17 cellular contexts compared by ENCODE assay signal in genomic region chr13:43433691-43434121, GRCh38.
DNase-seq lines count a peak whose midpoint lies in the region; ATAC-seq and TF ChIP-seq lines count a peak whose summit lies in the region.
"Had no signal": no experiment of that assay in that cellular context is flagged by ENCODE, and none has a peak within 500 bp of the region (broad histone marks: within the 10 kb centered on the region; RNA-seq: fewer than 3 reads in every experiment).

No MANE protein-coding gene starts in this region.

- DNase-seq in Right ventricle myocardium inferior (ENCODE audit: missing footprints) = no peak
- DNase-seq in cardiac septum (ENCODE audit: low spot score) = no peak
- DNase-seq in chondrocyte (ENCODE audit: low spot score) = no peak
- DNase-seq in iris pigment epithelial cell (ENCODE audit: low read depth) = peak; percentile 7
- no peak for DNase-seq in DMS153 (lab: John Stamatoyannopoulos, UW)
- DNase-seq in DMS53 treated with DMSO at 0.1 percent for 48 hours (lab: John Stamatoyannopoulos, UW; ENCODE audit: unreplicated experiment) = no peak
- no peak for DNase-seq in mesenchymal stem cell
- DNase-seq in kidney glomerular epithelial cell (lab: John Stamatoyannopoulos, UW) = no peak
- DNase-seq: C1 segment of cervical spinal cord, DMS53, GOT3, KBM-7, NCI-H1092 treated with DMSO at 0.1 percent for 48 hours, NCI-H82, Peyer's patch, SIG-M5 had no signal

- H3K14ac ChIP-seq in mesenchymal stem cell (ENCODE audit: low read length in 2 of 2) = no peak overlapping the region

- no peak overlapping the region for H4K8ac ChIP-seq in mesenchymal stem cell (ENCODE audit: low read length)

- H3K9me3 Mint-ChIP-seq in chondrocyte (ENCODE audit: low read depth) = no peaks in the 10 kb centered on the region

- H3K27ac ChIP-seq in mesenchymal stem cell (ENCODE audit: low read length, poor library complexity, severe bottlenecking) = no peak overlapping the region
- H3K27ac ChIP-seq: Peyer's patch had no signal

- H4K91ac ChIP-seq in mesenchymal stem cell (ENCODE audit: low read length) = no peak overlapping the region

- H2AK5ac ChIP-seq in mesenchymal stem cell (ENCODE audit: low read length, severe bottlenecking) = no peak overlapping the region

- H3K27me3 Mint-ChIP-seq in chondrocyte (ENCODE audit: low read depth) = no peaks in the 10 kb centered on the region

- peak; percentile 63 for ATAC-seq in Right ventricle myocardium inferior

- H3K36me3 Mint-ChIP-seq in chondrocyte (ENCODE audit: low read depth) = no peaks in the 10 kb centered on the region

- peaks cover 71% of the 10 kb centered on the region for H3K4me1 Mint-ChIP-seq in chondrocyte (ENCODE audit: low read depth)

- H2AFZ ChIP-seq in mesenchymal stem cell (ENCODE audit: low read depth, low read length) = no peak overlapping the region

- H3K4me1 ChIP-seq in mesenchymal stem cell (ENCODE audit: control insufficient read depth, insufficient read depth, low read depth, low read length) = no peaks in the 10 kb centered on the region
- H3K4me1 ChIP-seq: Peyer's patch had no signal

- H3K18ac ChIP-seq in mesenchymal stem cell (ENCODE audit: low read depth in 1 of 2, low read length in 2 of 2) = no peak overlapping the region

- H2BK15ac ChIP-seq in mesenchymal stem cell (ENCODE audit: low read depth, poor library complexity, severe bottlenecking) = no peak overlapping the region

- H3K9me3 ChIP-seq in mesenchymal stem cell (ENCODE audit: control insufficient read depth, low read length) = no peaks in the 10 kb centered on the region
- H3K9me3 ChIP-seq: MG63, Peyer's patch had no signal

- intact Hi-C loops in Right ventricle myocardium inferior (cut with DNase I) = no loop called here
- intact Hi-C loops in cardiac septum (cut with DNase I) = no loop called here

- no peak overlapping the region for H3K9ac ChIP-seq in mesenchymal stem cell (ENCODE audit: low read length)

- no peaks in the 10 kb centered on the region for H3K27me3 ChIP-seq in mesenchymal stem cell (ENCODE audit: control insufficient read depth in 1 of 2, insufficient read depth in 1 of 2, low read length in 2 of 2)
- H3K27me3 ChIP-seq: MG63, Peyer's patch had no signal

- no peaks in the 10 kb centered on the region for H3K79me1 ChIP-seq in mesenchymal stem cell (replicated peaks; ENCODE audit: low read length, poor library complexity, severe bottlenecking)

- 95% methylated on average over 1 of the region's 1 CpG for WGBS in mesenchymal stem cell

- no peak overlapping the region for H2BK5ac ChIP-seq in mesenchymal stem cell (ENCODE audit: low read depth, low read length, poor library complexity, severe bottlenecking)

- H2BK12ac ChIP-seq in mesenchymal stem cell (ENCODE audit: low read length in 2 of 2) = no peak overlapping the region

- H3K36me3 ChIP-seq in mesenchymal stem cell (ENCODE audit: control insufficient read depth in 1 of 2, insufficient read depth in 2 of 2, low read depth in 1 of 2, low read length in 2 of 2) = no peaks in the 10 kb centered on the region
- H3K36me3 ChIP-seq: MG63, Peyer's patch had no signal

- H3K4ac ChIP-seq in mesenchymal stem cell (ENCODE audit: low read depth in 1 of 2, low read length in 2 of 2) = no peak overlapping the region

- H3K4me2 ChIP-seq in mesenchymal stem cell (ENCODE audit: low read length, poor library complexity, severe bottlenecking) = no peak overlapping the region

- TF ChIP-seq CTCF in chondrocyte (IDR thresholded peaks at IDR 0.05) = peak; percentile 23

- no peak overlapping the region for H3K4me3 ChIP-seq in mesenchymal stem cell (ENCODE audit: insufficient read depth in 1 of 2, low read depth in 1 of 2, low read length in 2 of 2)
- H3K4me3 ChIP-seq: MG63, Peyer's patch had no signal

- H3K27ac Mint-ChIP-seq in chondrocyte (ENCODE audit: unreplicated experiment) = no peak overlapping the region

- no peak overlapping the region for H2BK120ac ChIP-seq in mesenchymal stem cell (ENCODE audit: low read depth, low read length)

- no peak overlapping the region for H3K4me3 Mint-ChIP-seq in chondrocyte (ENCODE audit: unreplicated experiment)

- H3K23ac ChIP-seq in mesenchymal stem cell (ENCODE audit: low read length in 2 of 2) = no peak overlapping the region
